In the genomic region with DNA sequence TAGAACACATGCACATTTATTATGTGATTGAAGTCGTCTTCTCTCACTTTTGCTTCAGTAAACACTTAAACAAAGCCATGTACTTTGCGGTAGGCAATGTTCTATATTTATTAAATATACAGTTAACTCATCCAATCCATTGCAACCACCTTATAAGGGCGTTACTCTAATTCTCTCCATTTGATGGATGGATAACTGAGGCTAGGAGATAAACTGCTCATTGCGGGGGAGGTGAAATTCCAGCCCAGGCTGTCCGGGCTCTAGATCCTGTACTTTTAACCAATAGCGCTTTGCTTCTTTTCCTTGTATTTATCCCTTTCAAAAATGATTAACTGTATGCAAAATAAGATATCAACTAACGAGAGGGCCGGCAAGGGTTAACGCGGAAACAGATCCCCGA, we compare ENCODE assay signal across 12 cellular contexts. TPM values are rescaled to one million over a fixed set of nuclear protein-coding genes. Genes with fewer than 3 reads are reported as not detected.
DNase-seq lines count a peak whose midpoint lies in the region; ATAC-seq and TF ChIP-seq lines count a peak whose summit lies in the region.
"Had no signal": no experiment of that assay in that cellular context is flagged by ENCODE, and none has a peak within 500 bp of the region (broad histone marks: within the 10 kb centered on the region; RNA-seq: fewer than 3 reads in every experiment).

No MANE protein-coding gene starts in this region.

- H3K4me1 Mint-ChIP-seq in chondrocyte (ENCODE audit: low read depth) (peaks cover 53% of the 10 kb centered on the region), T-cell (peaks cover 4 to 9% (median 4%) of the 10 kb centered on the region in 3 donors)
- H3K4me1 Mint-ChIP-seq: T-helper 17 cell had no signal

- no peak overlapping the region for H3K4me2 ChIP-seq in Karpas-422 (ENCODE audit: low read depth, low read length, poor library complexity, severe bottlenecking)

- H3K4me1 ChIP-seq in HUES48 (ENCODE audit: control insufficient read depth, insufficient read depth, low read length), result peaks cover 16% of the 10 kb centered on the region
- no peaks in the 10 kb centered on the region for H3K4me1 ChIP-seq in lower lobe of right lung
- peaks cover 0 to 41% (median 37%) of the 10 kb centered on the region in 5 donors for H3K4me1 ChIP-seq in subcutaneous abdominal adipose tissue (ENCODE audit: control insufficient read depth in 5 of 5, insufficient read depth in 5 of 5, low read length in 5 of 5)
- no peaks in the 10 kb centered on the region for H3K4me1 ChIP-seq in Karpas-422 (ENCODE audit: low read length)

- DNase-seq in chondrocyte (ENCODE audit: low spot score) (no peak), lower lobe of right lung (no peak), GM10266 (ENCODE audit: extremely low spot score) (no peak), T-cell (no peak), Karpas-422 (no peak), EL (no peak)
- DNase-seq: activated naive CD4-positive, alpha-beta T cell treated with anti-CD3 and anti-CD28 coated beads, Interleukin-2, amount 50 U/mL, for 16 hours; T-helper 17 cell had no signal

- H3K9me3 ChIP-seq in HUES48 (ENCODE audit: control insufficient read depth, insufficient read depth, low read length) (no peaks in the 10 kb centered on the region), lower lobe of right lung (no peaks in the 10 kb centered on the region), subcutaneous abdominal adipose tissue (ENCODE audit: control insufficient read depth in 5 of 5, low read length in 5 of 5) (peaks cover 0 to 2% (median 0%) of the 10 kb centered on the region in 5 donors), Karpas-422 (ENCODE audit: low read length) (peaks cover 17% of the 10 kb centered on the region)
- H3K9me3 ChIP-seq: mucosa of descending colon had no signal

- H3K36me3 Mint-ChIP-seq in chondrocyte (ENCODE audit: low read depth), result peaks cover 2% of the 10 kb centered on the region
- H3K36me3 Mint-ChIP-seq in T-cell, result no peaks in the 10 kb centered on the region

- H3K4me3 Mint-ChIP-seq in chondrocyte (ENCODE audit: unreplicated experiment) (peak overlapping the region; percentile 98), T-cell (peak overlapping the region in 1 of 3 donors; percentile 22)
- H3K4me3 Mint-ChIP-seq: stimulated activated naive CD8-positive, alpha-beta T cell treated with anti-CD3 and anti-CD28 coated beads, Interleukin-15, Interleukin-2, amounts not matched to agents 100 ng/mL and 50 ng/mL, for 24 hours; T-helper 17 cell had no signal

- H3K9ac ChIP-seq in HUES48 (ENCODE audit: low read depth, low read length) (peak overlapping the region; percentile 74), subcutaneous abdominal adipose tissue (ENCODE audit: low read length in 5 of 5) (peak overlapping the region in 4 of 5 donors; percentile 21 to 73 (median 68)), Karpas-422 (ENCODE audit: low read length) (no peak overlapping the region)

- H3K27ac Mint-ChIP-seq in chondrocyte (ENCODE audit: unreplicated experiment), result no peak overlapping the region
- no peak overlapping the region for H3K27ac Mint-ChIP-seq in T-cell
- H3K27ac Mint-ChIP-seq: stimulated activated naive CD8-positive, alpha-beta T cell treated with anti-CD3 and anti-CD28 coated beads, Interleukin-15, Interleukin-2, amounts not matched to agents 100 ng/mL and 50 ng/mL, for 24 hours; T-helper 17 cell had no signal

- H3K27me3 ChIP-seq in HUES48 (ENCODE audit: control insufficient read depth, insufficient read depth, low read length) (peaks cover 6% of the 10 kb centered on the region; the same call in 1 of the 2 replicates), lower lobe of right lung (ENCODE audit: low read depth) (no peaks in the 10 kb centered on the region), subcutaneous abdominal adipose tissue (ENCODE audit: control insufficient read depth in 5 of 5, insufficient read depth in 4 of 5, low read length in 5 of 5) (peaks cover 0 to 4% (median 2%) of the 10 kb centered on the region in 5 donors), Karpas-422 (ENCODE audit: low read length) (no peaks in the 10 kb centered on the region)

- no peaks in the 10 kb centered on the region for H3K79me2 ChIP-seq in Karpas-422 (ENCODE audit: low read length)

- H3K27me3 Mint-ChIP-seq in chondrocyte (ENCODE audit: low read depth) (no peaks in the 10 kb centered on the region), T-cell (peaks cover 37 to 39% of the 10 kb centered on the region in 2 donors)

- H3K9me3 Mint-ChIP-seq in chondrocyte (ENCODE audit: low read depth) (no peaks in the 10 kb centered on the region), T-cell (no peaks in the 10 kb centered on the region)
- H3K9me3 Mint-ChIP-seq: stimulated activated naive CD8-positive, alpha-beta T cell treated with anti-CD3 and anti-CD28 coated beads, Interleukin-15, Interleukin-2, amounts not matched to agents 100 ng/mL and 50 ng/mL, for 24 hours had no signal

- no peaks in the 10 kb centered on the region for H3K9me2 ChIP-seq in Karpas-422 (replicated peaks; ENCODE audit: insufficient read depth, low read length)

- ATAC-seq in lower lobe of right lung (no peak), T-cell (replicated peaks in 1 of 4) (no peak)
- ATAC-seq: T-helper 17 cell had no signal

- H3K27ac ChIP-seq in HUES48 (ENCODE audit: low read depth, low read length) (peak overlapping the region; percentile 95), lower lobe of right lung (peak overlapping the region; percentile 90), subcutaneous abdominal adipose tissue (ENCODE audit: low read depth, low read length) (peak overlapping the region; percentile 67), Karpas-422 (ENCODE audit: low read length) (no peak overlapping the region)

- no peaks in the 10 kb centered on the region for H4K20me1 ChIP-seq in Karpas-422 (ENCODE audit: insufficient read depth, low read depth, low read length)

- H3K36me3 ChIP-seq in HUES48 (ENCODE audit: control insufficient read depth, insufficient read depth, low read length) (no peaks in the 10 kb centered on the region), lower lobe of right lung (no peaks in the 10 kb centered on the region), subcutaneous abdominal adipose tissue (ENCODE audit: control insufficient read depth in 5 of 5, insufficient read depth in 5 of 5, low read length in 5 of 5) (no peaks in the 10 kb centered on the region), Karpas-422 (ENCODE audit: insufficient read depth, low read length) (no peaks in the 10 kb centered on the region)

- TF ChIP-seq CTCF in chondrocyte (IDR thresholded peaks at IDR 0.05), result no peak
- no peak for TF ChIP-seq CTCF in lower lobe of right lung (IDR thresholded peaks at IDR 0.05)
- no peak for TF ChIP-seq CTCF in GM10266 (IDR thresholded peaks at IDR 0.05; ENCODE audit: control insufficient read depth, insufficient read depth, low read depth, missing control alignments)

- intact Hi-C loops in lower lobe of right lung (cut with DNase I), result no loop called here

- POLR2A ChIA-PET in T-cell (lab: Charles Lee), result no interaction called here

- H3K4me3 ChIP-seq in HUES48 (ENCODE audit: low read depth, low read length) (peak overlapping the region; percentile 84), lower lobe of right lung (peak overlapping the region; percentile 82), subcutaneous abdominal adipose tissue (ENCODE audit: low read depth in 1 of 5, low read length in 5 of 5) (peak overlapping the region; percentile 63 to 96 (median 91)), Karpas-422 (ENCODE audit: low read length) (no peak overlapping the region)

- CTCF ChIA-PET in T-cell (lab: Charles Lee), result no interaction called here

- no peak overlapping the region for H2AFZ ChIP-seq in Karpas-422 (ENCODE audit: low read length)

RNA-seq across cellular contexts. Expression of a gene that starts 1.2 kb away (rescaled TPM):
- total RNA-seq in chondrocyte, result 84.3 to 203 TPM (median 88.5 TPM) in 3 replicates
- total RNA-seq in lower lobe of right lung, result 143 TPM
- total RNA-seq in T-cell, result 1 to 10 TPM in 1 of 5 donors, under 1 TPM in 4; 0.49 to 1.1 (median 0.56) TPM
- total RNA-seq in Karpas-422 (2014; rRNA removed; shearing (Covaris generic); ENCODE audit: low replicate concordance), result not detected in 2 replicates

Comparison
In these comparisons a context has a peak if more than half of its experiments do, and no peak if none do; other contexts are left out.
1. RNA of a gene that starts 1.2 kb away (total RNA-seq): 143 TPM in lower lobe of right lung (single experiment) and 84.3 to 203 TPM in chondrocyte; 0.49 to 1.1 TPM in T-cell and not detected in Karpas-422; every median in the first group is over 10 times any median in the second.